Comparison of ENCODE assay signal across 26 cellular contexts in genomic region chr5:134034326-134034725, GRCh38. TPM values are rescaled to one million over a fixed set of nuclear protein-coding genes. Genes with fewer than 3 reads are reported as not detected.
DNase-seq lines count a peak whose midpoint lies in the region; ATAC-seq and TF ChIP-seq lines count a peak whose summit lies in the region.
"Had no signal": no experiment of that assay in that cellular context is flagged by ENCODE, and none has a peak within 500 bp of the region (broad histone marks: within the 10 kb centered on the region; RNA-seq: fewer than 3 reads in every experiment).

No MANE protein-coding gene starts in this region.

- TF ChIP-seq CTCF in Panc1 (IDR thresholded peaks at IDR 0.05) (no peak), chondrocyte (IDR thresholded peaks at IDR 0.05) (no peak), testis (IDR thresholded peaks at IDR 0.05) (no peak), endodermal cell (conservative IDR thresholded peaks at IDR 0.05) (no peak)

- H3K9me3 Mint-ChIP-seq in chondrocyte (ENCODE audit: low read depth) (peaks cover 2% of the 10 kb centered on the region), endodermal cell (peaks cover under 1% of the 10 kb centered on the region)
- H3K9me3 Mint-ChIP-seq: CD4-positive, alpha-beta memory T cell; CD4-positive, CD25-positive, alpha-beta regulatory T cell; CD8-positive, alpha-beta memory T cell had no signal

- CTCF ChIA-PET in Panc1 (lab: Charles Lee), result interaction anchor here (0.6 kb wide), 1 partner anchor 38 kb away, joined by 3 read pairs; no protein-coding TSS in a partner anchor

- H3K27me3 Mint-ChIP-seq in chondrocyte (ENCODE audit: low read depth) (no peaks in the 10 kb centered on the region), endodermal cell (ENCODE audit: insufficient read depth) (peaks cover 1% of the 10 kb centered on the region)
- H3K27me3 Mint-ChIP-seq: CD4-positive, alpha-beta memory T cell; CD8-positive, alpha-beta memory T cell had no signal

- H3K36me3 ChIP-seq in Panc1 (ENCODE audit: control insufficient read depth, insufficient read depth, low read length) (no peaks in the 10 kb centered on the region), testis (ENCODE audit: low read depth, missing control alignments) (no peaks in the 10 kb centered on the region), endodermal cell (ENCODE audit: control insufficient read depth, insufficient read depth, low read length) (no peaks in the 10 kb centered on the region)
- H3K36me3 ChIP-seq: BE2C, BLaER1 had no signal

- H3K4me1 Mint-ChIP-seq in chondrocyte (ENCODE audit: low read depth), result no peaks in the 10 kb centered on the region
- peaks cover 8% of the 10 kb centered on the region for H3K4me1 Mint-ChIP-seq in endodermal cell

- BruUV-seq in Panc1 (replicated peaks; lab: Mats Ljungman, UMichigan), result no TSS peak

- H3K9ac ChIP-seq in endodermal cell (ENCODE audit: extremely low read depth, low read length, poor library complexity, severe bottlenecking), result no peak overlapping the region
- H3K9ac ChIP-seq: BLaER1 had no signal

- H3K4me3 Mint-ChIP-seq in chondrocyte (ENCODE audit: unreplicated experiment), result no peak overlapping the region
- no peak overlapping the region for H3K4me3 Mint-ChIP-seq in endodermal cell
- H3K4me3 Mint-ChIP-seq: CD14-positive monocyte; CD4-positive, alpha-beta memory T cell; CD4-positive, CD25-positive, alpha-beta regulatory T cell; CD8-positive, alpha-beta memory T cell had no signal

- POLR2A ChIA-PET in Panc1 (lab: Charles Lee), result interaction anchor here (0.5 kb wide), 1 partner anchor 534 kb away, joined by 4 read pairs; no protein-coding TSS in a partner anchor

- H3K27me3 ChIP-seq in Panc1 (ENCODE audit: control insufficient read depth, insufficient read depth, low read length) (no peaks in the 10 kb centered on the region), testis (no peaks in the 10 kb centered on the region), endodermal cell (ENCODE audit: control insufficient read depth, insufficient read depth, low read length, poor library complexity, severe bottlenecking) (no peaks in the 10 kb centered on the region)
- H3K27me3 ChIP-seq: BE2C, BLaER1 had no signal

- WGBS in testis, 2 donors, result 61 to 77% methylated on average over 18 of the region's 18 CpGs
- whole genome bisulfite sequencing in endodermal cell (ENCODE audit: insufficient coverage in 1 of 2, insufficient read length in 1 of 2), 2 experiments, result 92 to 93% methylated on average over 14 to 18 of the region's 18 CpGs

- no peak overlapping the region for H3K27ac Mint-ChIP-seq in chondrocyte (ENCODE audit: unreplicated experiment)
- H3K27ac Mint-ChIP-seq in endodermal cell, result no peak overlapping the region
- H3K27ac Mint-ChIP-seq: CD14-positive monocyte; CD4-positive, alpha-beta memory T cell; CD8-positive, alpha-beta memory T cell had no signal

- DNase-seq in Panc1 (ENCODE audit: low read depth, low spot score), result no peak
- DNase-seq in chondrocyte (ENCODE audit: low spot score), result peak; percentile 57
- peak; percentile 45 for DNase-seq in posterior vena cava (ENCODE audit: low spot score)
- DNase-seq in testis, result peak; percentile 53
- no peak for DNase-seq in endodermal cell
- no peak for DNase-seq in NCI-H1092 treated with DMSO at 0.1 percent for 48 hours (lab: John Stamatoyannopoulos, UW)
- DNase-seq: 8988T; ACHN; BE2C; C1 segment of cervical spinal cord; CD4-positive, alpha-beta memory T cell; CD4-positive, CD25-positive, alpha-beta regulatory T cell; CD8-positive, alpha-beta memory T cell; COR-L47; DMS 273 treated with DMSO at 0.1 percent for 48 hours; DMS153; DMS53; DMS79; DND-41; EL; GDM1 had no signal

- no peak overlapping the region for H3K4me3 ChIP-seq in Panc1 (ENCODE audit: low read depth in 2 of 2, low read length in 2 of 2)
- peak overlapping the region; percentile 39 to 45 for H3K4me3 ChIP-seq in testis
- no peak overlapping the region for H3K4me3 ChIP-seq in endodermal cell (ENCODE audit: low read length)
- H3K4me3 ChIP-seq: BLaER1, GM12878 had no signal

- H3K27ac ChIP-seq in Panc1 (ENCODE audit: low read length), result peak overlapping the region; percentile 49; the same call in 1 of the 2 replicates
- H3K27ac ChIP-seq in testis, result no peak overlapping the region
- no peak overlapping the region for H3K27ac ChIP-seq in endodermal cell (ENCODE audit: low read depth, low read length)
- H3K27ac ChIP-seq: BLaER1 had no signal

- H3K9me3 ChIP-seq in Panc1 (ENCODE audit: control insufficient read depth, insufficient read depth, low read depth, low read length) (no peaks in the 10 kb centered on the region), testis (no peaks in the 10 kb centered on the region), endodermal cell (ENCODE audit: control insufficient read depth, low read length) (no peaks in the 10 kb centered on the region)
- H3K9me3 ChIP-seq: BE2C, BLaER1 had no signal

- H3K36me3 Mint-ChIP-seq in chondrocyte (ENCODE audit: low read depth) (no peaks in the 10 kb centered on the region), endodermal cell (ENCODE audit: low read depth) (no peaks in the 10 kb centered on the region)
- H3K36me3 Mint-ChIP-seq: CD14-positive monocyte; CD4-positive, alpha-beta memory T cell; CD4-positive, CD25-positive, alpha-beta regulatory T cell; CD8-positive, alpha-beta memory T cell had no signal

- no peak for ATAC-seq in Panc1
- no peak for ATAC-seq in HG03095 (IDR thresholded peaks at IDR 0.05; ENCODE audit: unreplicated experiment)
- ATAC-seq in HG03520 (IDR thresholded peaks at IDR 0.05; ENCODE audit: unreplicated experiment), result no peak
- ATAC-seq: GM12878 had no signal

- no peak for TF ChIP-seq POLR2A in testis (IDR thresholded peaks at IDR 0.05)

- H3K4me1 ChIP-seq in Panc1 (ENCODE audit: control insufficient read depth, insufficient read depth, low read length) (peaks cover 18% of the 10 kb centered on the region), testis (no peaks in the 10 kb centered on the region), endodermal cell (ENCODE audit: control insufficient read depth, insufficient read depth, low read length) (no peaks in the 10 kb centered on the region)
- H3K4me1 ChIP-seq: BE2C had no signal

- in situ Hi-C loops in Panc1 (cut with HindIII; ENCODE audit: low pct_unique_long_range_greater_than_20kb, low sequenced_read_pairs), result no loop called here

- intact Hi-C loops in Panc1 (cut with micrococcal nuclease; ENCODE audit: unreplicated experiment) (no loop called here), posterior vena cava (cut with DNase I) (no loop called here), testis (cut with DNase I; ENCODE audit: low total_unique reads) (no loop called here)

RNA-seq across cellular contexts. Expression of gene VDAC1, which starts 29.6 kb away (rescaled TPM):
- 395 TPM for total RNA-seq in Panc1 (2021; ENCODE audit: unreplicated experiment)
- polyA plus RNA-seq in Panc1 (2012; ENCODE audit: insufficient read length), result 502 TPM
- total RNA-seq in chondrocyte, result 138 to 173 TPM (median 143 TPM) in 3 replicates
- 100 to 1,000 TPM; 104 to 105 TPM for total RNA-seq in posterior vena cava
- 100 to 1,000 TPM; 127 to 151 TPM for total RNA-seq in testis
- 88.4 TPM for polyA plus RNA-seq in testis (ENCODE audit: insufficient read depth, low read depth, low replicate concordance)
- 100 to 1,000 TPM; 202 to 226 TPM for total RNA-seq in endodermal cell
- polyA plus RNA-seq in endodermal cell (2013, experiment 1 of 2), result 205 TPM
- polyA plus RNA-seq in endodermal cell (2013, experiment 2 of 2), result 193 TPM

Comparison
In these comparisons a context has a peak if more than half of its experiments do, and no peak if none do; other contexts are left out.
1. DNase-seq: peak in chondrocyte (single experiment), posterior vena cava (single experiment) and testis (single experiment); none in Panc1 (single experiment), endodermal cell (single experiment) and NCI-H1092 treated with DMSO at 0.1 percent for 48 hours (single experiment).
2. H3K4me3 ChIP-seq: peak in testis (2 of 2); none in Panc1 (0 of 2) and endodermal cell (single experiment).